8 cellular contexts compared by ENCODE assay signal in genomic region chr18:9333441-9334350, GRCh38. TPM values are rescaled to one million over a fixed set of nuclear protein-coding genes. Genes with fewer than 3 reads are reported as not detected.
DNase-seq lines count a peak whose midpoint lies in the region; ATAC-seq and TF ChIP-seq lines count a peak whose summit lies in the region.

No MANE protein-coding gene starts in this region.

- H3K36me3 Mint-ChIP-seq in T-helper 1 cell treated with Interleukin-12 subunit alpha and Interleukin-12 subunit beta and Interleukin-4 antibody, amounts not matched to agents 30 μg/mL and 1 μg/mL, for 36 hours (ENCODE audit: low read depth) = peaks cover 2% of the 10 kb centered on the region
- peaks cover 9% of the 10 kb centered on the region for H3K36me3 Mint-ChIP-seq in nephron (ENCODE audit: low read depth)

- peaks cover 19% of the 10 kb centered on the region for H3K4me1 Mint-ChIP-seq in T-helper 1 cell treated with Interleukin-12 subunit alpha and Interleukin-12 subunit beta and Interleukin-4 antibody, amounts not matched to agents 30 μg/mL and 1 μg/mL, for 36 hours (ENCODE audit: low read depth)
- peaks cover 7% of the 10 kb centered on the region for H3K4me1 Mint-ChIP-seq in nephron

- no peaks in the 10 kb centered on the region for H3K9me3 Mint-ChIP-seq in T-helper 1 cell treated with Interleukin-12 subunit alpha and Interleukin-12 subunit beta and Interleukin-4 antibody, amounts not matched to agents 30 μg/mL and 1 μg/mL, for 36 hours
- H3K9me3 Mint-ChIP-seq in nephron = peaks cover 10% of the 10 kb centered on the region

- CTCF ChIA-PET in AG04449 (lab: Yijun Ruan, JAX) = interaction anchor here (0.6 to 2.4 kb wide), 8 partner anchors 8 to 262 kb away, joined by 3 to 11 read pairs (median 5); no protein-coding TSS in a partner anchor

- H3K4me3 Mint-ChIP-seq in T-helper 1 cell treated with Interleukin-12 subunit alpha and Interleukin-12 subunit beta and Interleukin-4 antibody, amounts not matched to agents 30 μg/mL and 1 μg/mL, for 36 hours = peak overlapping the region; percentile 94
- H3K4me3 Mint-ChIP-seq in nephron = peak overlapping the region; percentile 96 to 97 (median 96)

- TF ChIP-seq CTCF in AG04449 (IDR thresholded peaks at IDR 0.05; ENCODE audit: insufficient read depth, low read length, missing control alignments) = peak; percentile 8
- TF ChIP-seq CTCF in epithelial cell of esophagus (IDR thresholded peaks at IDR 0.05; ENCODE audit: insufficient read depth, low read depth, low read length, missing control alignments) = no peak
- no peak for TF ChIP-seq CTCF in nephron (IDR thresholded peaks at IDR 0.05; ENCODE audit: unreplicated experiment in 3 of 3)

- peaks cover 40% of the 10 kb centered on the region for H3K27me3 Mint-ChIP-seq in T-helper 1 cell treated with Interleukin-12 subunit alpha and Interleukin-12 subunit beta and Interleukin-4 antibody, amounts not matched to agents 30 μg/mL and 1 μg/mL, for 36 hours (ENCODE audit: low read depth)
- H3K27me3 Mint-ChIP-seq in nephron (ENCODE audit: low read depth) = no peaks in the 10 kb centered on the region

- DNase-seq in AG04449 (ENCODE audit: low read depth, low spot score) (no peak), epithelial cell of esophagus (ENCODE audit: low read depth) (no peak), occipital lobe (lab: John Stamatoyannopoulos, UW) (no peak), inferior parietal cortex (ENCODE audit: extremely low spot score) (no peak)

- POLR2A ChIA-PET in AG04449 (lab: Yijun Ruan, JAX) = interaction anchor here (0.6 to 0.9 kb wide), 4 partner anchors 13 to 270 kb away, joined by 3 to 5 read pairs (median 4); no protein-coding TSS in a partner anchor

- peak overlapping the region; percentile 86 for H3K27ac Mint-ChIP-seq in T-helper 1 cell treated with Interleukin-12 subunit alpha and Interleukin-12 subunit beta and Interleukin-4 antibody, amounts not matched to agents 30 μg/mL and 1 μg/mL, for 36 hours
- peak overlapping the region; percentile 49 to 95 (median 94) for H3K27ac Mint-ChIP-seq in nephron

- H3K4me3 ChIP-seq in AG04449 (ENCODE audit: low read depth, low read length) = peak overlapping the region; percentile 58
- peak overlapping the region; percentile 60 for H3K4me3 ChIP-seq in epithelial cell of esophagus (ENCODE audit: low read length)

- ATAC-seq in GM18868 (IDR thresholded peaks at IDR 0.05; ENCODE audit: unreplicated experiment) (peak; percentile 29), HG03066 (IDR thresholded peaks at IDR 0.05; ENCODE audit: low read depth, unreplicated experiment) (peak; percentile 28)

RNA-seq across cellular contexts. Expression of gene TWSG1, which starts 0.9 kb away (rescaled TPM):
- total RNA-seq in occipital lobe = 25.3 TPM
